ENCODE assay signal across 8 cellular contexts in genomic region chr16:31073073-31073822, GRCh38. TPM values are rescaled to one million over a fixed set of nuclear protein-coding genes. Genes with fewer than 3 reads are reported as not detected.
DNase-seq lines count a peak whose midpoint lies in the region; ATAC-seq and TF ChIP-seq lines count a peak whose summit lies in the region.

No MANE protein-coding gene starts in this region.

- DNase-seq in NCI-H69 (lab: John Stamatoyannopoulos, UW): peak; percentile 96
- DNase-seq in activated CD4-positive, alpha-beta T cell treated with anti-CD3 and anti-CD28 coated beads, Interleukin-2, amount 50 U/mL, for 48 hours: peak; percentile 93
- peak; percentile 72 to 93 for DNase-seq in dermis microvascular lymphatic vessel endothelial cell (ENCODE audit: low read depth in 2 of 2)
- peak; percentile 89 to 98 for DNase-seq in lower leg skin (ENCODE audit: low spot score in 2 of 2)
- peak; percentile 90 for DNase-seq in stimulated activated CD4-positive, alpha-beta T cell treated with anti-CD3 and anti-CD28 coated beads, Interleukin-4, amount 100 ng/mL, for 24 hours

- no peak for TF ChIP-seq CTCF in lower leg skin (IDR thresholded peaks at IDR 0.05)

- peak overlapping the region; percentile 77 to 96 (median 84) for H3K4me3 ChIP-seq in BLaER1 treated with 17β-estradiol and CSF1 and Interleukin-3, amounts not matched to agents 10 nM and 100 nM
- peak overlapping the region; percentile 61 for H3K4me3 ChIP-seq in lower leg skin (ENCODE audit: low read depth, poor library complexity, severe bottlenecking)

- peak overlapping the region; percentile 92 to 98 (median 95) for H3K9ac ChIP-seq in BLaER1 treated with 17β-estradiol and CSF1 and Interleukin-3, amounts not matched to agents 10 nM and 100 nM

- no peaks in the 10 kb centered on the region for H3K27me3 ChIP-seq in BLaER1 treated with 17β-estradiol and CSF1 and Interleukin-3, amounts not matched to agents 10 nM and 100 nM

- H3K9me3 ChIP-seq in BLaER1 treated with 17β-estradiol and CSF1 and Interleukin-3, amounts not matched to agents 10 nM and 100 nM (replicated peaks in 1 of 11): no peaks in the 10 kb centered on the region

- WGBS in lower leg skin, 2 donors: 0 to 1% methylated on average over 35 to 77 of the region's 83 CpGs

- peak overlapping the region; percentile 89 to 98 (median 93) for H3K4me2 ChIP-seq in BLaER1 treated with 17β-estradiol and CSF1 and Interleukin-3, amounts not matched to agents 10 nM and 100 nM

- intact Hi-C loops in lower leg skin (cut with DNase I; ENCODE audit: low total_unique reads): no loop called here

- peak overlapping the region; percentile 91 to 98 (median 95) for H3K27ac ChIP-seq in BLaER1 treated with 17β-estradiol and CSF1 and Interleukin-3, amounts not matched to agents 10 nM and 100 nM

- peaks cover 15 to 77% (median 45%) of the 10 kb centered on the region in 11 experiments; a peak in 21 of 22 replicates for H4K20me1 ChIP-seq in BLaER1 treated with 17β-estradiol and CSF1 and Interleukin-3, amounts not matched to agents 10 nM and 100 nM

- ATAC-seq in GM19328 (IDR thresholded peaks at IDR 0.05; ENCODE audit: unreplicated experiment) (peak; percentile 53), HG03457 (IDR thresholded peaks at IDR 0.05; ENCODE audit: unreplicated experiment) (peak; percentile 52)

- TF ChIP-seq POLR2A in lower leg skin (IDR thresholded peaks at IDR 0.05): no peak

- peaks cover 22 to 38% (median 25%) of the 10 kb centered on the region in 11 experiments for H3K36me3 ChIP-seq in BLaER1 treated with 17β-estradiol and CSF1 and Interleukin-3, amounts not matched to agents 10 nM and 100 nM

- H3K4me1 ChIP-seq in BLaER1 treated with 17β-estradiol and CSF1 and Interleukin-3, amounts not matched to agents 10 nM and 100 nM: peaks cover 29 to 36% (median 33%) of the 10 kb centered on the region in 10 experiments

RNA-seq across cellular contexts. Expression of gene ZNF668, which starts 0.8 kb away (rescaled TPM):
- 5.4 and 7.6 TPM in 2 replicates for total RNA-seq in dermis microvascular lymphatic vessel endothelial cell
- 10 to 100 TPM; 10.0 to 19.2 (median 12.6) TPM for total RNA-seq in lower leg skin

RNA-seq across cellular contexts. Expression of gene ZNF646, which starts 1.0 kb away (rescaled TPM):
- total RNA-seq in dermis microvascular lymphatic vessel endothelial cell (8.1 and 13.9 TPM in 2 replicates), lower leg skin (10 to 100 TPM; 25.4 to 30.3 (median 27.1) TPM)

RNA-seq across cellular contexts. Expression of gene PRSS53, which starts 15.5 kb away (rescaled TPM):
- total RNA-seq in dermis microvascular lymphatic vessel endothelial cell (0.38 and 0.39 TPM in 2 replicates), lower leg skin (1 to 10 TPM; 2.3 to 3.8 (median 2.7) TPM)

RNA-seq across cellular contexts. Expression of gene VKORC1, which starts 21.3 kb away (rescaled TPM):
- total RNA-seq in dermis microvascular lymphatic vessel endothelial cell: 59.8 and 74.6 TPM in 2 replicates
- total RNA-seq in lower leg skin: 10 to 100 TPM; 43.7 to 95.5 (median 73.6) TPM

RNA-seq across cellular contexts. Expression of gene BCKDK, which starts 34.9 kb away (rescaled TPM):
- total RNA-seq in dermis microvascular lymphatic vessel endothelial cell: 9.8 and 20.0 TPM in 2 replicates
- 10 to 100 TPM; 60.7 to 85.3 (median 78.6) TPM for total RNA-seq in lower leg skin

Comparison
In these comparisons a context has a peak if more than half of its experiments do, and no peak if none do; other contexts are left out.
1. Peak in every context shown above with its lines: DNase-seq, ATAC-seq, H3K4me3 ChIP-seq and H3K27ac ChIP-seq.